9 cellular contexts compared by ENCODE assay signal in the genomic region with DNA sequence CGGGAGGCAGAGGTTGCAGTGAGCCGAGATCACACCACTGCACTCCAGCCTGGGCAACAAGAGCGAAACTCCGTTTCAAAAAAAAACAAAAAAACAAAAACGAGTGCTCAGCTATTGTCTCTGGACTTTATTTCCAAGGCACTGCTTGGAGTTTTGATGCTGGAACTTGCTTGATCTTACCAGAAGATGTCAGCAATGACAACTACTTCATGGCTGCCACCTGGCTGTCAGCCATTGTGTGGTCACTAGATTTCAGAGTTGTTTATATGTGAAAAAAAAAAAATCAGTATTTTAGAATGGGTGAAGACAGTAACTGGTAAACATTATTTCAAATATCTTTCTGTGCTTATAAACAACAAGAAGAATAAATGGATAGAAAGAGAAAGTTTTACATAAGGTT. TPM values are rescaled to one million over a fixed set of nuclear protein-coding genes. Genes with fewer than 3 reads are reported as not detected.
A peak's percentile ranks its signal among the peaks of the same experiment; 100 is the strongest.
DNase-seq lines count a peak whose midpoint lies in the region; ATAC-seq lines count a peak whose summit lies in the region.
"Had no signal": no experiment of that assay in that cellular context is flagged by ENCODE, and none has a peak within 500 bp of the region (broad histone marks: within the 10 kb centered on the region; RNA-seq: fewer than 3 reads in every experiment).

No MANE protein-coding gene starts in this region.

- 64% methylated on average over 5 of the region's 5 CpGs for WGBS in mesenchymal stem cell

- H3K36me3 ChIP-seq in adipocyte (ENCODE audit: control insufficient read depth, insufficient read depth, low read length, severe bottlenecking) (no peaks in the 10 kb centered on the region), mesenchymal stem cell (ENCODE audit: control insufficient read depth in 1 of 2, insufficient read depth in 2 of 2, low read depth in 1 of 2, low read length in 2 of 2) (no peaks in the 10 kb centered on the region)

- no peak overlapping the region for H2BK15ac ChIP-seq in mesenchymal stem cell (ENCODE audit: low read depth, poor library complexity, severe bottlenecking)

- H3K79me1 ChIP-seq in mesenchymal stem cell (replicated peaks; ENCODE audit: low read length, poor library complexity, severe bottlenecking), result no peaks in the 10 kb centered on the region

- ATAC-seq in GM19328 (IDR thresholded peaks at IDR 0.05; ENCODE audit: unreplicated experiment), result no peak
- ATAC-seq in HG03469 (IDR thresholded peaks at IDR 0.05; ENCODE audit: unreplicated experiment), result no peak
- no peak for ATAC-seq in HG02610 (IDR thresholded peaks at IDR 0.05; ENCODE audit: unreplicated experiment)

- H2BK120ac ChIP-seq in mesenchymal stem cell (ENCODE audit: low read depth, low read length), result no peak overlapping the region

- no peak overlapping the region for H3K23ac ChIP-seq in mesenchymal stem cell (ENCODE audit: low read length in 2 of 2)

- H3K27me3 ChIP-seq in adipocyte (replicated peaks; ENCODE audit: control insufficient read depth, insufficient read depth, low read length), result peaks cover 12% of the 10 kb centered on the region
- H3K27me3 ChIP-seq in mesenchymal stem cell (ENCODE audit: control insufficient read depth in 1 of 2, insufficient read depth in 1 of 2, low read length in 2 of 2), result peaks cover 9 to 30% of the 10 kb centered on the region in 2 experiments

- H3K9ac ChIP-seq in adipocyte (ENCODE audit: low read length) (no peak overlapping the region), mesenchymal stem cell (ENCODE audit: low read length) (no peak overlapping the region)

- no peak overlapping the region for H4K91ac ChIP-seq in mesenchymal stem cell (ENCODE audit: low read length)

- no peak overlapping the region for H2AFZ ChIP-seq in mesenchymal stem cell (ENCODE audit: low read depth, low read length)

- no peak overlapping the region for H2BK5ac ChIP-seq in mesenchymal stem cell (ENCODE audit: low read depth, low read length, poor library complexity, severe bottlenecking)

- H3K9me3 ChIP-seq in adipocyte (ENCODE audit: control insufficient read depth, low read length) (no peaks in the 10 kb centered on the region), mesenchymal stem cell (ENCODE audit: control insufficient read depth, low read length) (no peaks in the 10 kb centered on the region)

- H4K8ac ChIP-seq in mesenchymal stem cell (ENCODE audit: low read length), result no peak overlapping the region

- H3K4me1 ChIP-seq in adipocyte (ENCODE audit: control insufficient read depth, insufficient read depth, low read length) (no peaks in the 10 kb centered on the region), mesenchymal stem cell (ENCODE audit: control insufficient read depth, insufficient read depth, low read depth, low read length) (no peaks in the 10 kb centered on the region)

- H2BK12ac ChIP-seq in mesenchymal stem cell (ENCODE audit: low read length in 2 of 2), result no peak overlapping the region

- H3K14ac ChIP-seq in mesenchymal stem cell (ENCODE audit: low read length in 2 of 2), result no peak overlapping the region

- no peak overlapping the region for H2AK5ac ChIP-seq in mesenchymal stem cell (ENCODE audit: low read length, severe bottlenecking)

- DNase-seq in AG08395 (ENCODE audit: low spot score), result peak; percentile 24
- peak; percentile 43 for DNase-seq in GDM1 (lab: John Stamatoyannopoulos, UW)
- peak; percentile 3 for DNase-seq in NCI-H226
- peak; percentile 14 for DNase-seq in adipocyte (ENCODE audit: low read depth)
- peak; percentile 20 for DNase-seq in mesenchymal stem cell

- no peak overlapping the region for H3K4ac ChIP-seq in mesenchymal stem cell (ENCODE audit: low read depth in 1 of 2, low read length in 2 of 2)

- no peak overlapping the region for H3K27ac ChIP-seq in mesenchymal stem cell (ENCODE audit: low read length, poor library complexity, severe bottlenecking)

- H3K4me3 ChIP-seq in adipocyte (ENCODE audit: low read length), result no peak overlapping the region
- H3K4me3 ChIP-seq in mesenchymal stem cell (ENCODE audit: insufficient read depth in 1 of 2, low read depth in 1 of 2, low read length in 2 of 2), result no peak overlapping the region

- H3K4me2 ChIP-seq in mesenchymal stem cell (ENCODE audit: low read length, poor library complexity, severe bottlenecking), result no peak overlapping the region

- no peak overlapping the region for H3K18ac ChIP-seq in mesenchymal stem cell (ENCODE audit: low read depth in 1 of 2, low read length in 2 of 2)

RNA-seq across cellular contexts. Expression of a gene that starts 26.3 kb away (rescaled TPM):
- polyA plus RNA-seq in mesenchymal stem cell (2013, experiment 1 of 2), result not detected
- not detected for polyA plus RNA-seq in mesenchymal stem cell (2013, experiment 2 of 2)

RNA-seq across cellular contexts. Expression of a gene that starts 38.7 kb away (rescaled TPM):
- 11.2 TPM for polyA plus RNA-seq in mesenchymal stem cell (2013, experiment 1 of 2)
- polyA plus RNA-seq in mesenchymal stem cell (2013, experiment 2 of 2), result 11.2 TPM

RNA-seq across cellular contexts. Expression of a gene that starts 44.9 kb away (rescaled TPM):
- polyA plus RNA-seq in mesenchymal stem cell (2013, experiment 1 of 2), result not detected
- not detected for polyA plus RNA-seq in mesenchymal stem cell (2013, experiment 2 of 2)
- polyA plus RNA-seq: esophagus had no signal
